In genomic region chr1:167819849-167820683, GRCh38 we compare ENCODE assay signal across 8 cellular contexts.
DNase-seq lines count a peak whose midpoint lies in the region; ATAC-seq and TF ChIP-seq lines count a peak whose summit lies in the region.

No MANE protein-coding gene starts in this region.

- BruUV-seq in A673 (replicated peaks; lab: Mats Ljungman, UMichigan) = TSS peak; percentile 82

- H3K9me3 ChIP-seq in A673 (ENCODE audit: low read depth, low read length, poor library complexity, severe bottlenecking) = no peaks in the 10 kb centered on the region
- H3K9me3 ChIP-seq in testis = no peaks in the 10 kb centered on the region

- H3K27me3 ChIP-seq in A673 (replicated peaks; ENCODE audit: insufficient read depth, low read depth, low read length, poor library complexity) (no peaks in the 10 kb centered on the region), testis (no peaks in the 10 kb centered on the region)

- no peaks in the 10 kb centered on the region for H3K4me1 ChIP-seq in A673 (ENCODE audit: insufficient read depth, low read length, poor library complexity, severe bottlenecking)
- H3K4me1 ChIP-seq in testis = no peaks in the 10 kb centered on the region

- peaks cover 16% of the 10 kb centered on the region for H3K4me1 Mint-ChIP-seq in activated CD4-positive, alpha-beta memory T cell treated with anti-CD3 and anti-CD28 coated beads, Interleukin-2, amount 10 ng/mL, durations not matched to agents 7 days and 5 days
- peaks cover 27% of the 10 kb centered on the region for H3K4me1 Mint-ChIP-seq in mesothelial cell of epicardium

- H3K9me3 Mint-ChIP-seq in activated CD4-positive, alpha-beta memory T cell treated with anti-CD3 and anti-CD28 coated beads, Interleukin-2, amount 10 ng/mL, durations not matched to agents 7 days and 5 days = peaks cover 6% of the 10 kb centered on the region
- peaks cover 10% of the 10 kb centered on the region for H3K9me3 Mint-ChIP-seq in mesothelial cell of epicardium

- TF ChIP-seq CTCF in A673 (conservative IDR thresholded peaks at IDR 0.05; ENCODE audit: low read depth, low read length) (no peak), mesothelial cell of epicardium (IDR thresholded peaks at IDR 0.05; ENCODE audit: unreplicated experiment) (no peak), testis (IDR thresholded peaks at IDR 0.05) (no peak)

- H3K4me3 Mint-ChIP-seq in activated CD4-positive, alpha-beta memory T cell treated with anti-CD3 and anti-CD28 coated beads, Interleukin-2, amount 10 ng/mL, durations not matched to agents 7 days and 5 days = peak overlapping the region; percentile 62
- peak overlapping the region; percentile 69 for H3K4me3 Mint-ChIP-seq in mesothelial cell of epicardium

- TF ChIP-seq POLR2A in testis (IDR thresholded peaks at IDR 0.05) = no peak

- no peak overlapping the region for H3K27ac ChIP-seq in A673 (ENCODE audit: low read depth, low read length, poor library complexity, severe bottlenecking)
- H3K27ac ChIP-seq in testis = peak overlapping the region in 1 of 2 donors; percentile 47

- WGBS in testis, 2 donors = 9 to 12% methylated on average over 25 to 35 of the region's 35 CpGs

- peak overlapping the region; percentile 36 for H3K4me3 ChIP-seq in A673 (ENCODE audit: low read depth, low read length, poor library complexity, severe bottlenecking)
- peak overlapping the region; percentile 22 to 54 for H3K4me3 ChIP-seq in testis

- H3K27me3 Mint-ChIP-seq in activated CD4-positive, alpha-beta memory T cell treated with anti-CD3 and anti-CD28 coated beads, Interleukin-2, amount 10 ng/mL, durations not matched to agents 7 days and 5 days = peaks cover 12% of the 10 kb centered on the region
- H3K27me3 Mint-ChIP-seq in mesothelial cell of epicardium (ENCODE audit: low read depth) = no peaks in the 10 kb centered on the region

- intact Hi-C loops in A673 (cut with micrococcal nuclease; ENCODE audit: unreplicated experiment) = no loop called here
- intact Hi-C loops in testis (cut with DNase I; ENCODE audit: low total_unique reads) = no loop called here

- in situ Hi-C loops in KBM-7 (cut with MboI; ENCODE audit: low pct_unique_long_range_greater_than_20kb, low sequenced_read_pairs) = no loop called here

- peaks cover 3% of the 10 kb centered on the region for H3K36me3 Mint-ChIP-seq in activated CD4-positive, alpha-beta memory T cell treated with anti-CD3 and anti-CD28 coated beads, Interleukin-2, amount 10 ng/mL, durations not matched to agents 7 days and 5 days (ENCODE audit: low read depth)
- H3K36me3 Mint-ChIP-seq in mesothelial cell of epicardium = peaks cover 3% of the 10 kb centered on the region

- DNase-seq in A673 (ENCODE audit: low spot score) (peak; percentile 78), KBM-7 (peak; percentile 53), mesothelial cell of epicardium (ENCODE audit: low spot score in 2 of 2, unreplicated experiment in 2 of 2) (peak; percentile 39 to 50), testis (peak; percentile 67), NCI-H1930 (lab: John Stamatoyannopoulos, UW) (no peak)
- DNase-seq in activated CD4-positive, alpha-beta memory T cell treated with anti-CD3 and anti-CD28 coated beads, Interleukin-2, amount 10 ng/mL, durations not matched to agents 7 days and 5 days = peak; percentile 21

- H3K36me3 ChIP-seq in A673 (ENCODE audit: insufficient read depth, low read length, poor library complexity, severe bottlenecking) (no peaks in the 10 kb centered on the region), testis (ENCODE audit: low read depth, missing control alignments) (no peaks in the 10 kb centered on the region)

- peak; percentile 85 for ATAC-seq in GM19035 (IDR thresholded peaks at IDR 0.05; ENCODE audit: unreplicated experiment)
- ATAC-seq in esophagus mucosa = peak; percentile 87

- CTCF ChIA-PET in A673 (lab: Charles Lee) = interaction anchor here (0.5 kb wide), 1 partner anchor 383 kb away, joined by 3 read pairs; no protein-coding TSS in a partner anchor
- CTCF ChIA-PET in activated CD4-positive, alpha-beta memory T cell treated with anti-CD3 and anti-CD28 coated beads, Interleukin-2, amount 10 ng/mL, durations not matched to agents 7 days and 5 days (lab: Charles Lee) = no interaction called here

- no peak overlapping the region for H3K27ac Mint-ChIP-seq in activated CD4-positive, alpha-beta memory T cell treated with anti-CD3 and anti-CD28 coated beads, Interleukin-2, amount 10 ng/mL, durations not matched to agents 7 days and 5 days
- peak overlapping the region; percentile 39 for H3K27ac Mint-ChIP-seq in mesothelial cell of epicardium

- POLR2A ChIA-PET in A673 (lab: Charles Lee; ENCODE audit: low non-redundant PET) = no interaction called here
- POLR2A ChIA-PET in activated CD4-positive, alpha-beta memory T cell treated with anti-CD3 and anti-CD28 coated beads, Interleukin-2, amount 10 ng/mL, durations not matched to agents 7 days and 5 days (lab: Charles Lee) = no interaction called here

Comparison
In these comparisons a context has a peak if more than half of its experiments do, and no peak if none do; other contexts are left out.
1. DNase-seq: peak in A673 (single experiment), KBM-7 (single experiment), activated CD4-positive, alpha-beta memory T cell treated with anti-CD3 and anti-CD28 coated beads, Interleukin-2, amount 10 ng/mL, durations not matched to agents 7 days and 5 days (single experiment), mesothelial cell of epicardium (2 of 2) and testis (single experiment); none in NCI-H1930 (0 of 2).